8 cellular contexts compared by ENCODE assay signal in the genomic region with DNA sequence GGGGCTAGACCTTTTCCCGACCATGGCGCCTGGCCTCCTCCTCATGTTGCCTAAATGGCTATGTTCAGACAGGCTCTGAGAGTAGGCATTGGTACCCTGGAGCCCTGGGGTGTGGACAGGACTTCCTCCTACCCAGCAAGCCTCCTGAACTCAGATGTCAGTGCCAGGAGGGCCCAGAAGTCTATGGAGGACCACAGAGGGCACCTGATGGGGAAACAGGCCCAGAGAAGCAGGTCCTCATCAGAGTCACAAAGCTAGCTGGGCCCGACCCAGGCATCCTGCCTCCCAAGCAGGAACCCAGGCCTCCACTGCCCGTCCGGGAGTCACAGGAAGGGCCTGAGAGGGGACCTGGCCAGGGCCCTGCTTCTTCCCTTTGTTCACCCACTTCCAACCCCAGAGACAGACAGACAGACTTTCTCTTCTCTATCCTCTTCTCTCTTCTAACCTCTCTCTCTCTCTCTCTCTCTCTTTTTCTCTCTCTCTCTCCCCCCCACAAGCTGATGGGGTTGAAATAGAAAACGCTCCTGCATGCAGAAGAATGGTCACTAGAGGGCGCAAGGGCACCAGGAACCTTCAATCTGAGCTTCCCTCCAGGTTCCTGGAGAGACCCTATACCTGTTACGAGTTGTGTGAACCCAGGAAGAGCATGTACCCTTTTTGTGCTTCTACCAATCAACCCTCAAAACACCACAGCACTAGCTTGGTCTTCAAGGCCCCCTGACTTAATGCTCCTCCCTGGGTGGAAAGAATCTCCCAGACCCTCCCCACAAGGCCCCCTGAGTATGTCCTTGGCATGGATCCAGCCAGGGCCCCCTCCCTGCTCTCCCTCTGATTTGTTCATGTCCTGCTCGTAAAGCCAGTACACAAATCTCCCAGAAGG.
A peak's percentile ranks its signal among the peaks of the same experiment; 100 is the strongest.
DNase-seq lines count a peak whose midpoint lies in the region; ATAC-seq and TF ChIP-seq lines count a peak whose summit lies in the region.

No MANE protein-coding gene starts in this region.

- no peak overlapping the region for H3K4me3 ChIP-seq in WERI-Rb-1 (ENCODE audit: low read depth, low read length)

- ATAC-seq in HG03045 (IDR thresholded peaks at IDR 0.05; ENCODE audit: unreplicated experiment) = no peak

- H3K36me3 ChIP-seq in WERI-Rb-1 = peaks cover 12% of the 10 kb centered on the region

- in situ Hi-C loops in GM13977 (cut with MboI; ENCODE audit: low pct_unique_long_range_greater_than_20kb, low sequenced_read_pairs, unreplicated experiment) = loop anchor here (5.0 to 25.0 kb wide), 2 partner anchors 67 to 462 kb away; a partner anchor contains a TSS

- H3K27me3 ChIP-seq in WERI-Rb-1 (ENCODE audit: insufficient read depth, low read depth, severe bottlenecking) = no peaks in the 10 kb centered on the region

- TF ChIP-seq CTCF in 22Rv1 (IDR thresholded peaks at IDR 0.05) = peak; percentile 86
- peak; percentile 87 for TF ChIP-seq CTCF in GM13977 (IDR thresholded peaks at IDR 0.05; ENCODE audit: extremely low read depth, insufficient read depth, missing control alignments)
- peak; percentile 85 for TF ChIP-seq CTCF in WERI-Rb-1 (IDR thresholded peaks at IDR 0.05; ENCODE audit: low read depth, low read length)

- H3K27ac ChIP-seq in 22Rv1 = no peak overlapping the region
- H3K27ac ChIP-seq in WERI-Rb-1 = no peak overlapping the region

- DNase-seq in GM13977 (ENCODE audit: low spot score) = peak; percentile 83
- peak; percentile 88 for DNase-seq in NCI-H2196 (lab: John Stamatoyannopoulos, UW; ENCODE audit: unreplicated experiment)
- peak; percentile 73 for DNase-seq in WERI-Rb-1
- peak; percentile 58 for DNase-seq in brain pericyte (ENCODE audit: low read depth, low spot score)
- DNase-seq in iris pigment epithelial cell (ENCODE audit: low read depth) = peak; percentile 78
- DNase-seq in stimulated activated CD4-positive, alpha-beta T cell treated with anti-CD3 and anti-CD28 coated beads, Interleukin-1b, Interleukin-23, amount 100 ng/mL, for 1 hour (ENCODE audit: low read depth in 2 of 2) = peak; percentile 60 to 66

- H3K9me3 ChIP-seq in WERI-Rb-1 (ENCODE audit: severe bottlenecking) = no peaks in the 10 kb centered on the region
